Comparison of ENCODE assay signal across 18 cellular contexts in the genomic region with DNA sequence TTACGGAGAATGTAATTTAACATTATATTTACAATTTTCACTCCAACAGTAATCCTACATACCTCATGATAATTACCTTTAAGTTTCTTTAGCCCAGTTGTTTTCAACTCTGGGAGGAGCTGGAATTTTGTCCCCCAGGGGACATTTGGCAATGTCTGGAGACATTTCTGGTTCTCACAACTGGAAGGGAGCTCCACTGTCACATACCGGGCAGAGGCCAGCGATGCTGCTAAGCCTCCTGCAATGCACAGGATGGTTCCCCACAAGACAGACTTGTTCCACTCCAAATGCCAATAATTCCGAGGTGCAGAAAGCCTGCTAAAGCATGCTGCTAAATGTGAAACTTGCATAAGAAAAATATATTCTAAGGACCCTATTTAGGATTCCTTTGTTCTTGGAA.
"Had no signal": no experiment of that assay in that cellular context is flagged by ENCODE, and none has a peak within 500 bp of the region (broad histone marks: within the 10 kb centered on the region; RNA-seq: fewer than 3 reads in every experiment).

No MANE protein-coding gene starts in this region.

- H3K79me2 ChIP-seq: hepatocyte had no signal

- H3K9me3 ChIP-seq: esophagus muscularis mucosa, gastroesophageal sphincter, heart left ventricle, left lung, lower lobe of right lung, mucosa of descending colon had no signal

- DNase-seq: dermis blood vessel endothelial cell; dorsolateral prefrontal cortex; effector CD4-positive, alpha-beta T cell; effector memory CD4-positive, alpha-beta T cell; foreskin keratinocyte; heart left ventricle; hypothalamus; immature natural killer cell; left cardiac atrium; left lung; left ventricle myocardium superior; lower lobe of right lung; mesenchymal stem cell; mucosa of descending colon had no signal

- H2AFZ ChIP-seq: hepatocyte had no signal

- H3K27me3 ChIP-seq: foreskin keratinocyte, heart left ventricle, left lung had no signal

- H3K4me1 ChIP-seq: esophagus muscularis mucosa, foreskin keratinocyte, gastroesophageal sphincter, heart left ventricle, left lung, lower lobe of right lung had no signal

- H3K27ac ChIP-seq: coronary artery, dorsolateral prefrontal cortex, esophagus muscularis mucosa, foreskin keratinocyte, gastroesophageal sphincter, heart left ventricle, hepatocyte, left lung, lower lobe of right lung had no signal

- H3K4me3 ChIP-seq: coronary artery, dorsolateral prefrontal cortex, esophagus muscularis mucosa, gastroesophageal sphincter, heart left ventricle, hepatocyte, left lung, lower lobe of right lung, mucosa of descending colon had no signal

- H3K36me3 ChIP-seq: esophagus muscularis mucosa, gastroesophageal sphincter, heart left ventricle, left lung, lower lobe of right lung had no signal

- H3K4me2 ChIP-seq: hepatocyte had no signal
